ENCODE assay signal across 8 cellular contexts in the genomic region with DNA sequence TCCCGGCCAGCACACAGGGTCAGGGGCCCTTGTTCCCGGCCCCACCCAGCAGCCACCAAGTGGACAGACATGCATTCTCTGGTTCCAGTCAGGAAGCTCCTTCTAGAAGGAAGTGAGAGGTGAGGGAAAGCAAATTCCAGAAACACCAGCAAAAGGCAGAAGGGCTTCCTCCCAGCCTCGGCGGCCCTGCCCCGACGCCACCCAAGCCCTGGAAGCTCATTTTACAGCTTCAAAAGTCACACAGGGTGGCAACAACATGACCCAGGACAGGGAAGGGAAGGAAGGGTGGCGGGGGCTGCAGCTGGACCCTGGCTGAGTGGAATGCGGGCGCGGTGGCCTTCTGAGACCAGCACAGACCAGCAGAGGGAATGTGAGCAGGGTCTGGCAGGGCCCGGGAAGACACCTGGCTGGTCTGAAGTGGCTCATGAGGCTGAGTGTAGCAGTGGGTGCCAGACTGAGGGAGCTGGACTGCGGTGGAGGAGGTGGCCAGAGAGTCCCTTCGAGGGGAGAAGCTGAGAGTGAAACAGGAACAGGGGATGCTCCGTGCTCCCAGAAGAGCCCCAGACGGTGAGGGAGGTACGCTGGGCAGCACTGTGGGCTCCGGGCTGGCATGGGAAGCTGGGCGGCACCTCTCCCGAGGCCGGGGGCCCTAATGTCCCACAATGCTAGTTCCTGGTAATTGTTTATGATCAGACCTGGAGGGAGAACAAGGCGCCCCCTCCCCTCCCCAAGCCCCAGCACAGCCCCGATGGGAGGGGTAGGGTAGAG. TPM values are rescaled to one million over a fixed set of nuclear protein-coding genes. Genes with fewer than 3 reads are reported as not detected.
DNase-seq lines count a peak whose midpoint lies in the region; ATAC-seq lines count a peak whose summit lies in the region.

No MANE protein-coding gene starts in this region.

- peaks cover 12% of the 10 kb centered on the region in 3 donors for H3K4me1 Mint-ChIP-seq in IgD-negative memory B cell
- peaks cover 32% of the 10 kb centered on the region for H3K4me1 Mint-ChIP-seq in activated CD8-positive, alpha-beta T cell treated with anti-CD3 and anti-CD28 coated beads, Interleukin-2, amount 10 ng/mL, durations not matched to agents 7 days and 5 days (ENCODE audit: low read depth)
- peaks cover 25 to 54% of the 10 kb centered on the region in 2 donors for H3K4me1 Mint-ChIP-seq in stimulated activated naive B cell treated with anti-CD40 and anti-IgM and Interleukin-4, amounts not matched to agents 10 μg/mL and 1 μg/mL and 100 μg/mL, for 72 hours

- no peaks in the 10 kb centered on the region for H3K27me3 Mint-ChIP-seq in IgD-negative memory B cell
- H3K27me3 Mint-ChIP-seq in activated CD8-positive, alpha-beta T cell treated with anti-CD3 and anti-CD28 coated beads, Interleukin-2, amount 10 ng/mL, durations not matched to agents 7 days and 5 days (ENCODE audit: low read depth): no peaks in the 10 kb centered on the region
- H3K27me3 Mint-ChIP-seq in stimulated activated naive B cell treated with anti-CD40 and anti-IgM and Interleukin-4, amounts not matched to agents 10 μg/mL and 1 μg/mL and 100 μg/mL, for 72 hours: no peaks in the 10 kb centered on the region

- H3K27ac Mint-ChIP-seq in IgD-negative memory B cell: peak overlapping the region; percentile 14 to 85 (median 46)
- H3K27ac Mint-ChIP-seq in activated CD8-positive, alpha-beta T cell treated with anti-CD3 and anti-CD28 coated beads, Interleukin-2, amount 10 ng/mL, durations not matched to agents 7 days and 5 days: peak overlapping the region; percentile 69
- H3K27ac Mint-ChIP-seq in stimulated activated naive B cell treated with anti-CD40 and anti-IgM and Interleukin-4, amounts not matched to agents 10 μg/mL and 1 μg/mL and 100 μg/mL, for 72 hours: peak overlapping the region; percentile 95

- H3K36me3 ChIP-seq in H7 (replicated peaks; ENCODE audit: control insufficient read depth, insufficient read depth, low read length): peaks cover 26% of the 10 kb centered on the region

- H3K9me3 Mint-ChIP-seq in IgD-negative memory B cell: no peaks in the 10 kb centered on the region
- no peaks in the 10 kb centered on the region for H3K9me3 Mint-ChIP-seq in activated CD8-positive, alpha-beta T cell treated with anti-CD3 and anti-CD28 coated beads, Interleukin-2, amount 10 ng/mL, durations not matched to agents 7 days and 5 days (ENCODE audit: insufficient read depth)
- H3K9me3 Mint-ChIP-seq in stimulated activated naive B cell treated with anti-CD40 and anti-IgM and Interleukin-4, amounts not matched to agents 10 μg/mL and 1 μg/mL and 100 μg/mL, for 72 hours: no peaks in the 10 kb centered on the region

- CTCF ChIA-PET in activated CD8-positive, alpha-beta T cell treated with anti-CD3 and anti-CD28 coated beads, Interleukin-2, amount 10 ng/mL, durations not matched to agents 7 days and 5 days (lab: Charles Lee): interaction anchor here (1.0 to 4.8 kb wide), 10 partner anchors 9 to 93 kb away, joined by 3 to 49 read pairs (median 4); partner anchors contain the start of gene WBP2

- no peak overlapping the region for H3K4me3 ChIP-seq in H7 (ENCODE audit: insufficient read depth, low read depth, low read length)

- no peak for ATAC-seq in activated CD8-positive, alpha-beta T cell treated with anti-CD3 and anti-CD28 coated beads, Interleukin-2, amount 10 ng/mL, durations not matched to agents 7 days and 5 days
- ATAC-seq in left colon: peak; percentile 41
- ATAC-seq in stimulated activated naive B cell treated with anti-CD40 and anti-IgM and Interleukin-4, amounts not matched to agents 10 μg/mL and 1 μg/mL and 100 μg/mL, for 72 hours (replicated peaks): no peak

- POLR2A ChIA-PET in activated CD8-positive, alpha-beta T cell treated with anti-CD3 and anti-CD28 coated beads, Interleukin-2, amount 10 ng/mL, durations not matched to agents 7 days and 5 days (lab: Charles Lee): interaction anchor here (0.7 to 5.5 kb wide), 7 partner anchors 8 to 256 kb away, joined by 3 to 66 read pairs (median 5); partner anchors contain the start of genes TRIM65 and WBP2

- peak overlapping the region in 1 of 4 donors; percentile 88 for H3K4me3 Mint-ChIP-seq in IgD-negative memory B cell
- peak overlapping the region; percentile 49 for H3K4me3 Mint-ChIP-seq in activated CD8-positive, alpha-beta T cell treated with anti-CD3 and anti-CD28 coated beads, Interleukin-2, amount 10 ng/mL, durations not matched to agents 7 days and 5 days
- no peak overlapping the region for H3K4me3 Mint-ChIP-seq in stimulated activated naive B cell treated with anti-CD40 and anti-IgM and Interleukin-4, amounts not matched to agents 10 μg/mL and 1 μg/mL and 100 μg/mL, for 72 hours

- DNase-seq in activated CD8-positive, alpha-beta T cell treated with anti-CD3 and anti-CD28 coated beads, Interleukin-2, amount 10 ng/mL, durations not matched to agents 7 days and 5 days: no peak
- DNase-seq in left colon (peak; percentile 47 to 62), amniotic stem cell (lab: John Stamatoyannopoulos, UW) (no peak), NCI-H69 (lab: John Stamatoyannopoulos, UW) (no peak), NCI-H748 treated with DMSO at 0.1 percent for 48 hours (lab: John Stamatoyannopoulos, UW) (no peak), H7 (no peak)
- no peak for DNase-seq in stimulated activated naive B cell treated with anti-CD40 and anti-IgM and Interleukin-4, amounts not matched to agents 10 μg/mL and 1 μg/mL and 100 μg/mL, for 72 hours

- intact Hi-C loops in left colon (cut with DNase I, micrococcal nuclease): no loop called here

- no peaks in the 10 kb centered on the region for H3K27me3 ChIP-seq in H7 (ENCODE audit: control insufficient read depth, insufficient read depth, low read length)

- peaks cover 3% of the 10 kb centered on the region for H3K36me3 Mint-ChIP-seq in IgD-negative memory B cell
- H3K36me3 Mint-ChIP-seq in activated CD8-positive, alpha-beta T cell treated with anti-CD3 and anti-CD28 coated beads, Interleukin-2, amount 10 ng/mL, durations not matched to agents 7 days and 5 days (ENCODE audit: low read depth): peaks cover 45% of the 10 kb centered on the region
- H3K36me3 Mint-ChIP-seq in stimulated activated naive B cell treated with anti-CD40 and anti-IgM and Interleukin-4, amounts not matched to agents 10 μg/mL and 1 μg/mL and 100 μg/mL, for 72 hours: peaks cover 40 to 53% of the 10 kb centered on the region in 2 donors

RNA-seq across cellular contexts. Expression of gene UNC13D, which starts 1.9 kb away (rescaled TPM):
- polyA plus RNA-seq in IgD-negative memory B cell: 42.0 TPM
- total RNA-seq in activated CD8-positive, alpha-beta T cell treated with anti-CD3 and anti-CD28 coated beads, Interleukin-2, amount 10 ng/mL, durations not matched to agents 7 days and 5 days: 100 to 1,000 TPM; 234 to 249 TPM
- 10 to 100 TPM; 20.5 to 31.0 TPM for total RNA-seq in left colon
- 4.2 and 7.2 TPM in 2 replicates for total RNA-seq in H7 (2014; rRNA removed; shearing (Covaris generic))

RNA-seq across cellular contexts. Expression of gene WBP2, which starts 9.0 kb away (rescaled TPM):
- 131 TPM for polyA plus RNA-seq in IgD-negative memory B cell
- 10 to 100 TPM; 64.3 to 68.6 TPM for total RNA-seq in activated CD8-positive, alpha-beta T cell treated with anti-CD3 and anti-CD28 coated beads, Interleukin-2, amount 10 ng/mL, durations not matched to agents 7 days and 5 days
- 100 to 1,000 TPM in 1 of 2 donors, 10 to 100 TPM in 1; 96.5 to 105 TPM for total RNA-seq in left colon
- total RNA-seq in H7 (2014; rRNA removed; shearing (Covaris generic)): 44.8 and 48.2 TPM in 2 replicates

RNA-seq across cellular contexts. Expression of gene TRIM47, which starts 32.3 kb away (rescaled TPM):
- polyA plus RNA-seq in IgD-negative memory B cell: 12.4 TPM
- 10 to 100 TPM; 31.4 to 36.8 TPM for total RNA-seq in activated CD8-positive, alpha-beta T cell treated with anti-CD3 and anti-CD28 coated beads, Interleukin-2, amount 10 ng/mL, durations not matched to agents 7 days and 5 days
- total RNA-seq in left colon: 10 to 100 TPM; 44.8 to 61.8 TPM
- 8.5 and 14.1 TPM in 2 replicates for total RNA-seq in H7 (2014; rRNA removed; shearing (Covaris generic))

RNA-seq across cellular contexts. Expression of gene TRIM65, which starts 50.6 kb away (rescaled TPM):
- polyA plus RNA-seq in IgD-negative memory B cell: 25.0 TPM
- total RNA-seq in activated CD8-positive, alpha-beta T cell treated with anti-CD3 and anti-CD28 coated beads, Interleukin-2, amount 10 ng/mL, durations not matched to agents 7 days and 5 days: 10 to 100 TPM; 35.8 to 37.3 TPM
- 10 to 100 TPM; 15.0 to 18.7 TPM for total RNA-seq in left colon
- total RNA-seq in H7 (2014; rRNA removed; shearing (Covaris generic)): 66.4 and 69.4 TPM in 2 replicates

RNA-seq across cellular contexts. Expression of gene MRPL38, which starts 58.6 kb away (rescaled TPM):
- polyA plus RNA-seq in IgD-negative memory B cell: 77.5 TPM
- 100 to 1,000 TPM in 1 of 2 experiments, 10 to 100 TPM in 1; 89.0 to 113 TPM for total RNA-seq in activated CD8-positive, alpha-beta T cell treated with anti-CD3 and anti-CD28 coated beads, Interleukin-2, amount 10 ng/mL, durations not matched to agents 7 days and 5 days
- 100 to 1,000 TPM in 1 of 2 donors, 10 to 100 TPM in 1; 84.2 to 111 TPM for total RNA-seq in left colon
- 100 and 125 TPM in 2 replicates for total RNA-seq in H7 (2014; rRNA removed; shearing (Covaris generic))

Comparison
In these comparisons a context has a peak if more than half of its experiments do, and no peak if none do; other contexts are left out.
1. DNase-seq: peak in left colon (2 of 2); none in activated CD8-positive, alpha-beta T cell treated with anti-CD3 and anti-CD28 coated beads, Interleukin-2, amount 10 ng/mL, durations not matched to agents 7 days and 5 days (single experiment), stimulated activated naive B cell treated with anti-CD40 and anti-IgM and Interleukin-4, amounts not matched to agents 10 μg/mL and 1 μg/mL and 100 μg/mL, for 72 hours (single experiment), amniotic stem cell (single experiment), NCI-H69 (single experiment), NCI-H748 treated with DMSO at 0.1 percent for 48 hours (single experiment) and H7 (single experiment).
2. RNA of gene UNC13D, which starts 1.9 kb away (total RNA-seq): 234 to 249 TPM in activated CD8-positive, alpha-beta T cell treated with anti-CD3 and anti-CD28 coated beads, Interleukin-2, amount 10 ng/mL, durations not matched to agents 7 days and 5 days; 20.5 to 31.0 TPM in left colon and 4.2 to 7.2 TPM in H7; every median in the first group is over 4 times any median in the second.
3. Peak in every context shown above with its lines, with median percentiles within 50 percentile points of each other: H3K27ac Mint-ChIP-seq.